In the genomic region with DNA sequence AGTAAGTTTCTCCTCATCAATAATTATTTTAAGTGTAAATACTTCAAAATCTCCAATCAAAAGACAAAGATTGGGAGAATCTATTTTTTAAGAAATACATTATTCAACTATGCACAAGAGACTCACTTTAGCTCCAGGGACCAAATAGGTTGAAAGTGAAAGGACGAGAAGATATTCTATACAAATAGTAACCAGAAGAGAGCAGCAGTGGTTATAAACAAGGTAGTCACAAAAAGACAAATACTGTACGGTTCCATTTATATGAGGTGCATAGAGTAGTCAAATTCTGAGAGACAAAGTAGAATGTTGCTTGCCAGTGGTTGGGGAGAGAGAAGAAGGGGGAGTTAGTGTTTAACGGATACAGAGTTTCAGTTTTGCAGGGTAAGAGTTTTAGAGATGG, we compare ENCODE assay signal across 1 cellular context.
TF ChIP-seq lines count a peak whose summit lies in the region.

No MANE protein-coding gene starts in this region.

TF ChIP-seq in SK-N-SH, 30 proteins besides CTCF, POLR2A, EP300 and RAD21:
- TF ChIP-seq FOXJ3 (CRISPR knock-in tag; IDR thresholded peaks at IDR 0.05) (no peak), YY1 (IDR thresholded peaks at IDR 0.05; ENCODE audit: low read depth) (no peak), TCF12 (IDR thresholded peaks at IDR 0.05) (no peak), CHD2 (IDR thresholded peaks at IDR 0.05; ENCODE audit: low read length, partially characterized antibody) (no peak), FOXM1 (IDR thresholded peaks at IDR 0.05; ENCODE audit: low read depth) (no peak), TEAD4 (IDR thresholded peaks at IDR 0.05; ENCODE audit: borderline replicate concordance, insufficient read depth) (no peak), MEF2A (IDR thresholded peaks at IDR 0.05; ENCODE audit: borderline replicate concordance, low read depth) (no peak), NFIC (IDR thresholded peaks at IDR 0.05; ENCODE audit: borderline replicate concordance) (no peak), EZH2phosphoT487 (IDR thresholded peaks at IDR 0.05; ENCODE audit: borderline replicate concordance, low read depth) (no peak), GABPA (IDR thresholded peaks at IDR 0.05; ENCODE audit: low read depth) (no peak), TAF1 (IDR thresholded peaks at IDR 0.05; ENCODE audit: borderline replicate concordance, low read depth, low read length) (no peak), ELF1 (IDR thresholded peaks at IDR 0.05) (no peak), SIN3A (IDR thresholded peaks at IDR 0.05; ENCODE audit: borderline replicate concordance, low read depth, low read length) (no peak), RXRA (IDR thresholded peaks at IDR 0.05; ENCODE audit: borderline replicate concordance, low read depth) (no peak), GATA2 (CRISPR knock-in tag; IDR thresholded peaks at IDR 0.05) (no peak), RFX5 (IDR thresholded peaks at IDR 0.05; ENCODE audit: low read length) (no peak)
- TF ChIP-seq, protein P1, sequence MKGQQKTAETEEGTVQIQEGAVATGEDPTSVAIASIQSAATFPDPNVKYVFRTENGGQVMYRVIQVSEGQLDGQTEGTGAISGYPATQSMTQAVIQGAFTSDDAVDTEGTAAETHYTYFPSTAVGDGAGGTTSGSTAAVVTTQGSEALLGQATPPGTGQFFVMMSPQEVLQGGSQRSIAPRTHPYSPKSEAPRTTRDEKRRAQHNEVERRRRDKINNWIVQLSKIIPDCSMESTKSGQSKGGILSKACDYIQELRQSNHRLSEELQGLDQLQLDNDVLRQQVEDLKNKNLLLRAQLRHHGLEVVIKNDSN (IDR thresholded peaks at IDR 0.05; ENCODE audit: borderline replicate concordance, low read depth) = no peak
- TF ChIP-seq, protein P2, sequence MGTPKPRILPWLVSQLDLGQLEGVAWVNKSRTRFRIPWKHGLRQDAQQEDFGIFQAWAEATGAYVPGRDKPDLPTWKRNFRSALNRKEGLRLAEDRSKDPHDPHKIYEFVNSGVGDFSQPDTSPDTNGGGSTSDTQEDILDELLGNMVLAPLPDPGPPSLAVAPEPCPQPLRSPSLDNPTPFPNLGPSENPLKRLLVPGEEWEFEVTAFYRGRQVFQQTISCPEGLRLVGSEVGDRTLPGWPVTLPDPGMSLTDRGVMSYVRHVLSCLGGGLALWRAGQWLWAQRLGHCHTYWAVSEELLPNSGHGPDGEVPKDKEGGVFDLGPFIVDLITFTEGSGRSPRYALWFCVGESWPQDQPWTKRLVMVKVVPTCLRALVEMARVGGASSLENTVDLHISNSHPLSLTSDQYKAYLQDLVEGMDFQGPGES (IDR thresholded peaks at IDR 0.05; ENCODE audit: low read depth, low read length) = no peak
- TF ChIP-seq, protein P3, sequence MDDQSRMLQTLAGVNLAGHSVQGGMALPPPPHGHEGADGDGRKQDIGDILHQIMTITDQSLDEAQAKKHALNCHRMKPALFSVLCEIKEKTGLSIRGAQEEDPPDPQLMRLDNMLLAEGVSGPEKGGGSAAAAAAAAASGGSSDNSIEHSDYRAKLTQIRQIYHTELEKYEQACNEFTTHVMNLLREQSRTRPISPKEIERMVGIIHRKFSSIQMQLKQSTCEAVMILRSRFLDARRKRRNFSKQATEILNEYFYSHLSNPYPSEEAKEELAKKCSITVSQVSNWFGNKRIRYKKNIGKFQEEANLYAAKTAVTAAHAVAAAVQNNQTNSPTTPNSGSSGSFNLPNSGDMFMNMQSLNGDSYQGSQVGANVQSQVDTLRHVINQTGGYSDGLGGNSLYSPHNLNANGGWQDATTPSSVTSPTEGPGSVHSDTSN (IDR thresholded peaks at IDR 0.05) = no peak
